In genomic region chr6:30685977-30686907, GRCh38 we compare ENCODE assay signal across 8 cellular contexts. TPM values are rescaled to one million over a fixed set of nuclear protein-coding genes. Genes with fewer than 3 reads are reported as not detected.
DNase-seq lines count a peak whose midpoint lies in the region; ATAC-seq and TF ChIP-seq lines count a peak whose summit lies in the region.

A gene with protein sequence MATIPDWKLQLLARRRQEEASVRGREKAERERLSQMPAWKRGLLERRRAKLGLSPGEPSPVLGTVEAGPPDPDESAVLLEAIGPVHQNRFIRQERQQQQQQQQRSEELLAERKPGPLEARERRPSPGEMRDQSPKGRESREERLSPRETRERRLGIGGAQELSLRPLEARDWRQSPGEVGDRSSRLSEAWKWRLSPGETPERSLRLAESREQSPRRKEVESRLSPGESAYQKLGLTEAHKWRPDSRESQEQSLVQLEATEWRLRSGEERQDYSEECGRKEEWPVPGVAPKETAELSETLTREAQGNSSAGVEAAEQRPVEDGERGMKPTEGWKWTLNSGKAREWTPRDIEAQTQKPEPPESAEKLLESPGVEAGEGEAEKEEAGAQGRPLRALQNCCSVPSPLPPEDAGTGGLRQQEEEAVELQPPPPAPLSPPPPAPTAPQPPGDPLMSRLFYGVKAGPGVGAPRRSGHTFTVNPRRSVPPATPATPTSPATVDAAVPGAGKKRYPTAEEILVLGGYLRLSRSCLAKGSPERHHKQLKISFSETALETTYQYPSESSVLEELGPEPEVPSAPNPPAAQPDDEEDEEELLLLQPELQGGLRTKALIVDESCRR (minus strand): TSS chr6:30686645. CDS start chr6:30686018, 627 bp downstream.

- H3K4me3 ChIP-seq in adipocyte (ENCODE audit: low read length) = peak within 1 kb of the TSS; percentile 97
- H3K4me3 ChIP-seq in left ventricle myocardium inferior = peak within 1 kb of the TSS; percentile 83
- H3K4me3 ChIP-seq in urinary bladder (ENCODE audit: low read depth, low read length) = peak within 1 kb of the TSS; percentile 67

- H3K27me3 ChIP-seq in adipocyte (replicated peaks; ENCODE audit: control insufficient read depth, insufficient read depth, low read length) (no peaks in the 10 kb centered on the region), left ventricle myocardium inferior (ENCODE audit: low read depth) (no peaks in the 10 kb centered on the region)

- no peaks in the 10 kb centered on the region for H3K9me3 Mint-ChIP-seq in T-cell

- peak within 1 kb of the TSS; percentile 92 to 97 (median 96) for H3K4me3 Mint-ChIP-seq in T-cell

- no peaks in the 10 kb centered on the region for H3K27me3 Mint-ChIP-seq in T-cell

- under 1% methylated on average over 42 of the region's 42 CpGs for WGBS in urinary bladder

- TF ChIP-seq CTCF in left ventricle myocardium inferior (IDR thresholded peaks at IDR 0.05; ENCODE audit: borderline replicate concordance) = no peak

- peak; percentile 20 for ATAC-seq in HG03135 (IDR thresholded peaks at IDR 0.05; ENCODE audit: unreplicated experiment)
- peak; percentile 43 to 65 (median 46) for ATAC-seq in T-cell (replicated peaks in 1 of 4)
- no peak for ATAC-seq in GM18870 (IDR thresholded peaks at IDR 0.05; ENCODE audit: unreplicated experiment)

- H3K4me1 ChIP-seq in adipocyte (ENCODE audit: control insufficient read depth, insufficient read depth, low read length) = peaks cover 45% of the 10 kb centered on the region
- peaks cover 96% of the 10 kb centered on the region for H3K4me1 ChIP-seq in left ventricle myocardium inferior
- H3K4me1 ChIP-seq in urinary bladder (ENCODE audit: insufficient read depth) = no peaks in the 10 kb centered on the region

- CTCF ChIA-PET in T-cell (lab: Charles Lee) = interaction anchor here in 1 of 2 donors (12.3 kb wide), 1 partner anchor 35 kb away, joined by 254 read pairs; the partner anchor contains the start of genes MDC1 and TUBB

- POLR2A ChIA-PET in T-cell (lab: Charles Lee) = no interaction called here

- intact Hi-C loops in left ventricle myocardium inferior (cut with micrococcal nuclease) = no loop called here

- H3K4me1 Mint-ChIP-seq in T-cell = peaks cover 46 to 73% (median 47%) of the 10 kb centered on the region in 3 donors

- H3K27ac Mint-ChIP-seq in T-cell = peak within 1 kb of the TSS; percentile 94 to 98

- peaks cover 13% of the 10 kb centered on the region for H3K36me3 Mint-ChIP-seq in T-cell

- DNase-seq in Daoy (ENCODE audit: low read depth) (peak; percentile 83), T-cell (peak; percentile 63 to 86 (median 76)), adipocyte (ENCODE audit: low read depth) (peak; percentile 89), left ventricle myocardium inferior (peak; percentile 88), pulmonary artery endothelial cell (ENCODE audit: low read depth, low spot score) (no peak)

- H3K36me3 ChIP-seq in adipocyte (ENCODE audit: control insufficient read depth, insufficient read depth, low read length, severe bottlenecking) (peaks cover under 1% of the 10 kb centered on the region), left ventricle myocardium inferior (no peaks in the 10 kb centered on the region), urinary bladder (ENCODE audit: insufficient read depth) (no peaks in the 10 kb centered on the region)

- H3K9ac ChIP-seq in adipocyte (ENCODE audit: low read length) = peak within 1 kb of the TSS; percentile 94

- H3K27ac ChIP-seq in left ventricle myocardium inferior (replicated peaks) (peak within 1 kb of the TSS; percentile 97), urinary bladder (ENCODE audit: low read depth) (peak within 1 kb of the TSS; percentile 98)

- H3K9me3 ChIP-seq in adipocyte (ENCODE audit: control insufficient read depth, low read length) (no peaks in the 10 kb centered on the region), left ventricle myocardium inferior (replicated peaks) (no peaks in the 10 kb centered on the region)

RNA-seq across cellular contexts. Expression of the gene that starts here (rescaled TPM):
- total RNA-seq in Daoy (2014; rRNA removed; shearing (Covaris generic)) = 71.6 and 77.5 TPM in 2 replicates
- total RNA-seq in T-cell = 100 to 1,000 TPM; 109 to 177 (median 156) TPM
- total RNA-seq in left ventricle myocardium inferior = 14.5 TPM
- 57.4 and 58.3 TPM in 2 replicates for total RNA-seq in pulmonary artery endothelial cell
- 32.7 TPM for total RNA-seq in urinary bladder
- polyA plus RNA-seq in urinary bladder = 81.9 TPM
